ENCODE assay signal across 22 cellular contexts in genomic region chr7:2008936-2009540, GRCh38.
DNase-seq lines count a peak whose midpoint lies in the region; ATAC-seq and TF ChIP-seq lines count a peak whose summit lies in the region.
"Had no signal": no experiment of that assay in that cellular context is flagged by ENCODE, and none has a peak within 500 bp of the region (broad histone marks: within the 10 kb centered on the region; RNA-seq: fewer than 3 reads in every experiment).

No MANE protein-coding gene starts in this region.

- H3K27ac ChIP-seq in heart left ventricle (peak overlapping the region; percentile 67 to 97 (median 85)), aorta (ENCODE audit: low read depth in 1 of 2, low read length in 2 of 2) (no peak overlapping the region)
- H3K27ac ChIP-seq: A549, body of pancreas, colonic mucosa, pancreas, stomach had no signal

- peak; percentile 17 for DNase-seq in activated naive CD4-positive, alpha-beta T cell treated with anti-CD3 and anti-CD28 coated beads, Interleukin-2, amount 10 ng/mL, durations not matched to agents 7 days and 5 days
- DNase-seq in activated naive CD4-positive, alpha-beta T cell (lab: John Stamatoyannopoulos, UW), result no peak
- DNase-seq in heart left ventricle (peak; percentile 57 to 86 (median 69)), nephron progenitor cell (peak; percentile 1), aorta (peak; percentile 41 to 74), D341Med (ENCODE audit: low spot score) (no peak)
- DNase-seq in activated CD8-positive, alpha-beta T cell treated with anti-CD3 and anti-CD28 coated beads for 36 hours, result no peak
- no peak for DNase-seq in activated T-cell treated with anti-CD3 and anti-CD28 coated beads, Interleukin-2, amount 50 U/mL, for 4 hours
- DNase-seq: activated CD4-positive, CD25-positive, alpha-beta regulatory T cell; activated CD8-positive, alpha-beta T cell treated with anti-CD3 and anti-CD28 coated beads, Interleukin-2, amount 10 ng/mL, durations not matched to agents 7 days and 5 days; activated T-cell treated with anti-CD3 and anti-CD28 coated beads, Interleukin-2, amount 50 U/mL, for 48 hours; colonic mucosa; immature natural killer cell; NCI-H2029; NCI-H446; NK-92 treated with Interleukin-12 subunit alpha and Interleukin-12 subunit beta, amount 100 ng/mL, for 24 hours; small intestine; stomach; T-helper 9 cell had no signal

- intact Hi-C loops in heart left ventricle (cut with DNase I), result no loop called here
- intact Hi-C loops in aorta (cut with DNase I), result no loop called here
- intact Hi-C loops in activated CD8-positive, alpha-beta T cell treated with anti-CD3 and anti-CD28 coated beads for 36 hours (cut with micrococcal nuclease), result no loop called here

- no peak overlapping the region for H3K4me3 ChIP-seq in heart left ventricle
- H3K4me3 ChIP-seq in aorta (ENCODE audit: low read length in 2 of 2), result no peak overlapping the region
- H3K4me3 ChIP-seq: A549, body of pancreas, colonic mucosa, pancreas, stomach had no signal

- POLR2A ChIA-PET in activated CD8-positive, alpha-beta T cell treated with anti-CD3 and anti-CD28 coated beads for 36 hours (lab: Charles Lee), result interaction anchor here (0.7 kb wide), 1 partner anchor 1508 kb away, joined by 3 read pairs; no protein-coding TSS in a partner anchor

- H3K36me3 ChIP-seq in heart left ventricle (peaks cover 0 to 10% (median 0%) of the 10 kb centered on the region in 9 donors), aorta (ENCODE audit: control insufficient read depth in 1 of 2, insufficient read depth in 2 of 2, low read length in 1 of 2) (no peaks in the 10 kb centered on the region)
- H3K36me3 ChIP-seq: colonic mucosa, pancreas had no signal

- no peak overlapping the region for H3K27ac Mint-ChIP-seq in activated naive CD4-positive, alpha-beta T cell treated with anti-CD3 and anti-CD28 coated beads, Interleukin-2, amount 10 ng/mL, durations not matched to agents 7 days and 5 days
- no peak overlapping the region for H3K27ac Mint-ChIP-seq in nephron progenitor cell
- no peak overlapping the region for H3K27ac Mint-ChIP-seq in activated CD8-positive, alpha-beta T cell treated with anti-CD3 and anti-CD28 coated beads for 36 hours
- H3K27ac Mint-ChIP-seq: activated CD8-positive, alpha-beta T cell treated with anti-CD3 and anti-CD28 coated beads, Interleukin-2, amount 10 ng/mL, durations not matched to agents 7 days and 5 days; immature natural killer cell had no signal

- TF ChIP-seq POLR2A in heart left ventricle (IDR thresholded peaks at IDR 0.05), result no peak

- H3K4me3 Mint-ChIP-seq in activated naive CD4-positive, alpha-beta T cell treated with anti-CD3 and anti-CD28 coated beads, Interleukin-2, amount 10 ng/mL, durations not matched to agents 7 days and 5 days, result no peak overlapping the region
- H3K4me3 Mint-ChIP-seq in nephron progenitor cell, result no peak overlapping the region
- H3K4me3 Mint-ChIP-seq in activated CD8-positive, alpha-beta T cell treated with anti-CD3 and anti-CD28 coated beads for 36 hours, result no peak overlapping the region
- H3K4me3 Mint-ChIP-seq in activated T-cell treated with anti-CD3 and anti-CD28 coated beads, Interleukin-2, amount 50 U/mL, for 4 hours, result no peak overlapping the region
- H3K4me3 Mint-ChIP-seq: activated CD8-positive, alpha-beta T cell treated with anti-CD3 and anti-CD28 coated beads, Interleukin-2, amount 10 ng/mL, durations not matched to agents 7 days and 5 days; immature natural killer cell had no signal

- no peak for TF ChIP-seq CTCF in heart left ventricle (IDR thresholded peaks at IDR 0.05)
- no peak for TF ChIP-seq CTCF in nephron progenitor cell (IDR thresholded peaks at IDR 0.05)
- TF ChIP-seq CTCF in activated CD8-positive, alpha-beta T cell treated with anti-CD3 and anti-CD28 coated beads for 36 hours (IDR thresholded peaks at IDR 0.05), result no peak

- H3K27me3 ChIP-seq in heart left ventricle (no peaks in the 10 kb centered on the region), aorta (ENCODE audit: control insufficient read depth in 1 of 2, insufficient read depth in 2 of 2, low read length in 1 of 2) (no peaks in the 10 kb centered on the region)
- H3K27me3 ChIP-seq: body of pancreas, colonic mucosa, pancreas, stomach had no signal

- H3K9me3 ChIP-seq in heart left ventricle (no peaks in the 10 kb centered on the region), aorta (ENCODE audit: control insufficient read depth, low read length) (no peaks in the 10 kb centered on the region)
- H3K9me3 ChIP-seq: A549, body of pancreas, colonic mucosa, pancreas, stomach had no signal

- H3K4me1 ChIP-seq in heart left ventricle (peaks cover 0 to 37% (median 8%) of the 10 kb centered on the region in 12 donors), aorta (ENCODE audit: control insufficient read depth in 1 of 2, insufficient read depth in 2 of 2, low read length in 2 of 2) (no peaks in the 10 kb centered on the region)
- H3K4me1 ChIP-seq: A549, body of pancreas, colonic mucosa, pancreas had no signal

- ATAC-seq in heart left ventricle (peak; percentile 63 to 87 (median 79)), aorta (ENCODE audit: low FRiP score) (no peak)
- no peak for ATAC-seq in activated CD8-positive, alpha-beta T cell treated with anti-CD3 and anti-CD28 coated beads for 36 hours
- ATAC-seq in activated T-cell treated with anti-CD3 and anti-CD28 coated beads, Interleukin-2, amount 50 U/mL, for 4 hours, result no peak
- ATAC-seq: A549; activated CD8-positive, alpha-beta T cell treated with anti-CD3 and anti-CD28 coated beads, Interleukin-2, amount 10 ng/mL, durations not matched to agents 7 days and 5 days; body of pancreas; pancreas had no signal

- no peaks in the 10 kb centered on the region for H3K9me3 Mint-ChIP-seq in activated naive CD4-positive, alpha-beta T cell treated with anti-CD3 and anti-CD28 coated beads, Interleukin-2, amount 10 ng/mL, durations not matched to agents 7 days and 5 days
- H3K9me3 Mint-ChIP-seq in nephron progenitor cell, result no peaks in the 10 kb centered on the region
- H3K9me3 Mint-ChIP-seq in activated CD8-positive, alpha-beta T cell treated with anti-CD3 and anti-CD28 coated beads for 36 hours, result no peaks in the 10 kb centered on the region
- H3K9me3 Mint-ChIP-seq in activated T-cell treated with anti-CD3 and anti-CD28 coated beads, Interleukin-2, amount 50 U/mL, for 4 hours, result no peaks in the 10 kb centered on the region
- H3K9me3 Mint-ChIP-seq: immature natural killer cell had no signal

- CTCF ChIA-PET in activated naive CD4-positive, alpha-beta T cell treated with anti-CD3 and anti-CD28 coated beads, Interleukin-2, amount 10 ng/mL, durations not matched to agents 7 days and 5 days (lab: Charles Lee), result no interaction called here
- CTCF ChIA-PET in activated CD8-positive, alpha-beta T cell treated with anti-CD3 and anti-CD28 coated beads for 36 hours (lab: Charles Lee), result no interaction called here

- no peaks in the 10 kb centered on the region for H3K36me3 Mint-ChIP-seq in activated naive CD4-positive, alpha-beta T cell treated with anti-CD3 and anti-CD28 coated beads, Interleukin-2, amount 10 ng/mL, durations not matched to agents 7 days and 5 days
- peaks cover 8% of the 10 kb centered on the region for H3K36me3 Mint-ChIP-seq in nephron progenitor cell (ENCODE audit: low read depth)
- H3K36me3 Mint-ChIP-seq in activated CD8-positive, alpha-beta T cell treated with anti-CD3 and anti-CD28 coated beads for 36 hours (ENCODE audit: low read depth), result peaks cover 2% of the 10 kb centered on the region
- peaks cover 11% of the 10 kb centered on the region for H3K36me3 Mint-ChIP-seq in activated T-cell treated with anti-CD3 and anti-CD28 coated beads, Interleukin-2, amount 50 U/mL, for 4 hours (ENCODE audit: insufficient read depth)

- H3K27me3 Mint-ChIP-seq in activated naive CD4-positive, alpha-beta T cell treated with anti-CD3 and anti-CD28 coated beads, Interleukin-2, amount 10 ng/mL, durations not matched to agents 7 days and 5 days, result no peaks in the 10 kb centered on the region
- H3K27me3 Mint-ChIP-seq in nephron progenitor cell (ENCODE audit: low read depth, poor library complexity), result no peaks in the 10 kb centered on the region
- H3K27me3 Mint-ChIP-seq in activated CD8-positive, alpha-beta T cell treated with anti-CD3 and anti-CD28 coated beads for 36 hours, result no peaks in the 10 kb centered on the region
- no peaks in the 10 kb centered on the region for H3K27me3 Mint-ChIP-seq in activated T-cell treated with anti-CD3 and anti-CD28 coated beads, Interleukin-2, amount 50 U/mL, for 4 hours (ENCODE audit: low read depth)

- H3K4me1 Mint-ChIP-seq in activated naive CD4-positive, alpha-beta T cell treated with anti-CD3 and anti-CD28 coated beads, Interleukin-2, amount 10 ng/mL, durations not matched to agents 7 days and 5 days, result no peaks in the 10 kb centered on the region
- H3K4me1 Mint-ChIP-seq in nephron progenitor cell, result peaks cover 59% of the 10 kb centered on the region
- H3K4me1 Mint-ChIP-seq in activated CD8-positive, alpha-beta T cell treated with anti-CD3 and anti-CD28 coated beads for 36 hours (ENCODE audit: low read depth), result no peaks in the 10 kb centered on the region
- no peaks in the 10 kb centered on the region for H3K4me1 Mint-ChIP-seq in activated T-cell treated with anti-CD3 and anti-CD28 coated beads, Interleukin-2, amount 50 U/mL, for 4 hours (ENCODE audit: low read depth)

- 56 to 68% (median 65%) methylated on average over 10 to 25 of the region's 25 CpGs for WGBS in heart left ventricle, 4 donors
- WGBS in aorta, 2 donors, result 88 to 90% methylated on average over 25 of the region's 25 CpGs

Comparison
In these comparisons a context has a peak if more than half of its experiments do, and no peak if none do; other contexts are left out.
1. DNase-seq: peak in activated naive CD4-positive, alpha-beta T cell treated with anti-CD3 and anti-CD28 coated beads, Interleukin-2, amount 10 ng/mL, durations not matched to agents 7 days and 5 days (single experiment), heart left ventricle (5 of 5), nephron progenitor cell (single experiment) and aorta (2 of 2); none in activated naive CD4-positive, alpha-beta T cell (0 of 4), activated CD8-positive, alpha-beta T cell treated with anti-CD3 and anti-CD28 coated beads for 36 hours (single experiment), D341Med (single experiment) and activated T-cell treated with anti-CD3 and anti-CD28 coated beads, Interleukin-2, amount 50 U/mL, for 4 hours (single experiment).
2. ATAC-seq: peak in heart left ventricle (4 of 4); none in aorta (single experiment), activated CD8-positive, alpha-beta T cell treated with anti-CD3 and anti-CD28 coated beads for 36 hours (single experiment) and activated T-cell treated with anti-CD3 and anti-CD28 coated beads, Interleukin-2, amount 50 U/mL, for 4 hours (0 of 2).
3. H3K27ac ChIP-seq: peak in heart left ventricle (12 of 12); none in aorta (0 of 2).